Comparison of ENCODE assay signal across 22 cellular contexts in genomic region chr15:51558421-51558820, GRCh38.
A peak's percentile ranks its signal among the peaks of the same experiment; 100 is the strongest.
DNase-seq lines count a peak whose midpoint lies in the region; ATAC-seq, FAIRE-seq and TF ChIP-seq lines count a peak whose summit lies in the region.
"Had no signal": no experiment of that assay in that cellular context is flagged by ENCODE, and none has a peak within 500 bp of the region (broad histone marks: within the 10 kb centered on the region; RNA-seq: fewer than 3 reads in every experiment).

No MANE protein-coding gene starts in this region.

- H3K9me3 ChIP-seq in kidney (ENCODE audit: control insufficient read depth in 1 of 2, low read length in 2 of 2), result no peaks in the 10 kb centered on the region
- H3K9me3 ChIP-seq: BLaER1, SK-N-SH had no signal

- no peak overlapping the region for H3K4me3 ChIP-seq in kidney (ENCODE audit: low read length in 2 of 2)
- H3K4me3 ChIP-seq: BLaER1 had no signal

- intact Hi-C loops in left colon (cut with DNase I, micrococcal nuclease), result no loop called here
- intact Hi-C loops in kidney (cut with DNase I), result no loop called here

- ATAC-seq in left colon, result peak; percentile 66

- DNase-seq in CD1c-positive myeloid dendritic cell (ENCODE audit: extremely low spot score) (peak; percentile 21), MV-4-11 (lab: John Stamatoyannopoulos, UW) (peak; percentile 79), SIG-M5 treated with dmso at 0.1 percent for 504 hours (lab: John Stamatoyannopoulos, UW; ENCODE audit: unreplicated experiment) (peak; percentile 91), left colon (no peak), NCI-H1694 (lab: John Stamatoyannopoulos, UW) (no peak), kidney (no peak), NCI-H1436 treated with DMSO at 0.1 percent for 48 hours (lab: John Stamatoyannopoulos, UW) (no peak)
- no peak for DNase-seq in activated CD8-positive, alpha-beta memory T cell treated with anti-CD3 and anti-CD28 coated beads for 24 hours
- DNase-seq: CD8-positive, alpha-beta memory T cell; NCI-H1105 treated with DMSO at 0.1 percent for 48 hours; NCI-H187 treated with DMSO at 0.1 percent for 48 hours; NCI-H226; NCI-H524 treated with DMSO at 0.1 percent for 48 hours; OCI-M1; Right ventricle myocardium superior; SK-N-SH; T-helper 1 cell had no signal

- no peaks in the 10 kb centered on the region for H3K4me1 ChIP-seq in kidney (ENCODE audit: control insufficient read depth in 1 of 2, insufficient read depth in 1 of 2, low read depth in 1 of 2, low read length in 2 of 2)
- H3K4me1 ChIP-seq: BLaER1 had no signal

- FAIRE-seq in kidney (lab: Jason Lieb, UNC), result no peak
- FAIRE-seq: A204.1, GM12892, GM18507, H54 had no signal

- H3K27ac ChIP-seq in kidney (ENCODE audit: low read depth in 2 of 2, low read length in 2 of 2), result no peak overlapping the region
- H3K27ac ChIP-seq: BLaER1 had no signal

- TF ChIP-seq CTCF in kidney (IDR thresholded peaks at IDR 0.05; ENCODE audit: borderline replicate concordance, extremely low read depth, insufficient read depth), result no peak

- H3K36me3 ChIP-seq in kidney (ENCODE audit: control insufficient read depth in 1 of 2, insufficient read depth in 2 of 2, low read length in 2 of 2), result peaks cover 0 to 4% of the 10 kb centered on the region in 2 donors

- H3K9ac ChIP-seq in kidney (ENCODE audit: low read length in 2 of 2), result no peak overlapping the region
- H3K9ac ChIP-seq: BLaER1, SK-N-SH had no signal

Comparison
In these comparisons a context has a peak if more than half of its experiments do, and no peak if none do; other contexts are left out.
1. DNase-seq: peak in CD1c-positive myeloid dendritic cell (single experiment), MV-4-11 (single experiment) and SIG-M5 treated with dmso at 0.1 percent for 504 hours (single experiment); none in left colon (0 of 2), activated CD8-positive, alpha-beta memory T cell treated with anti-CD3 and anti-CD28 coated beads for 24 hours (single experiment), NCI-H1694 (single experiment), kidney (single experiment) and NCI-H1436 treated with DMSO at 0.1 percent for 48 hours (single experiment).